ENCODE assay signal across 18 cellular contexts in genomic region chr6:157393667-157394329, GRCh38. TPM values are rescaled to one million over a fixed set of nuclear protein-coding genes. Genes with fewer than 3 reads are reported as not detected.
DNase-seq lines count a peak whose midpoint lies in the region; ATAC-seq and TF ChIP-seq lines count a peak whose summit lies in the region.
"Had no signal": no experiment of that assay in that cellular context is flagged by ENCODE, and none has a peak within 500 bp of the region (broad histone marks: within the 10 kb centered on the region; RNA-seq: fewer than 3 reads in every experiment).

No MANE protein-coding gene starts in this region.

- H3K36me3 ChIP-seq in colonic mucosa = no peaks in the 10 kb centered on the region
- H3K36me3 ChIP-seq in muscle layer of duodenum (ENCODE audit: control insufficient read depth in 1 of 2, insufficient read depth in 2 of 2, low read length in 2 of 2) = no peaks in the 10 kb centered on the region
- H3K36me3 ChIP-seq in adrenal gland (replicated peaks in 1 of 2) = no peaks in the 10 kb centered on the region

- no TSS peak for BruUV-seq in Calu3 (replicated peaks; lab: Mats Ljungman, UMichigan)

- peak; percentile 27 to 41 for DNase-seq in AML-193 (lab: John Stamatoyannopoulos, UW)
- DNase-seq in Calu3 = no peak
- DNase-seq in colonic mucosa = no peak
- no peak for DNase-seq in stimulated activated CD4-positive, alpha-beta T cell treated with anti-CD3 and anti-CD28 coated beads, Interleukin-1b, Interleukin-23, amount 100 ng/mL, for 48 hours
- DNase-seq in adrenal gland = no peak
- no peak for DNase-seq in activated CD4-positive, CD25-positive, alpha-beta regulatory T cell (lab: John Stamatoyannopoulos, UW)
- DNase-seq: ACHN; DND-41; effector memory CD8-positive, alpha-beta T cell; HCEC 1CT; left cardiac atrium; NCI-H2107; NCI-H510A; SK-N-SH had no signal

- H3K4me3 ChIP-seq in colonic mucosa (no peak overlapping the region), muscle layer of duodenum (ENCODE audit: low read depth in 1 of 2, low read length in 2 of 2) (no peak overlapping the region), adrenal gland (no peak overlapping the region)

- H3K27me3 Mint-ChIP-seq in Calu3 (ENCODE audit: unreplicated experiment) = no peaks in the 10 kb centered on the region
- H3K27me3 Mint-ChIP-seq: activated naive CD4-positive, alpha-beta T cell treated with anti-CD3 and anti-CD28 coated beads, Interleukin-2, amount 50 U/mL, for 24 hours; effector memory CD8-positive, alpha-beta T cell had no signal

- no peak overlapping the region for H3K4me3 Mint-ChIP-seq in Calu3 (ENCODE audit: low read depth, unreplicated experiment)
- H3K4me3 Mint-ChIP-seq: activated naive CD4-positive, alpha-beta T cell treated with anti-CD3 and anti-CD28 coated beads, Interleukin-2, amount 50 U/mL, for 24 hours; effector memory CD8-positive, alpha-beta T cell; T-helper 2 cell treated with Interferon-gamma antibody and Interleukin-4, amounts not matched to agents 5 μg/mL and 100 μg/mL, for 36 hours had no signal

- no peak overlapping the region for H3K9ac ChIP-seq in colonic mucosa (ENCODE audit: low read depth in 2 of 2, low read length in 2 of 2)
- H3K9ac ChIP-seq: SK-N-SH had no signal

- H3K4me1 Mint-ChIP-seq in Calu3 (ENCODE audit: low read depth, unreplicated experiment) = peaks cover 16% of the 10 kb centered on the region
- H3K4me1 Mint-ChIP-seq: activated naive CD4-positive, alpha-beta T cell treated with anti-CD3 and anti-CD28 coated beads, Interleukin-2, amount 50 U/mL, for 24 hours had no signal

- no peaks in the 10 kb centered on the region for H3K27me3 ChIP-seq in colonic mucosa
- H3K27me3 ChIP-seq in muscle layer of duodenum (ENCODE audit: low read depth, low read length) = no peaks in the 10 kb centered on the region
- H3K27me3 ChIP-seq in adrenal gland = no peaks in the 10 kb centered on the region

- H3K9me3 Mint-ChIP-seq in Calu3 (ENCODE audit: low read depth, unreplicated experiment) = peaks cover 5% of the 10 kb centered on the region

- CTCF ChIA-PET in Calu3 (lab: Charles Lee) = interaction anchor here (0.5 to 0.6 kb wide), 2 partner anchors 31 to 220 kb away, joined by 4 to 5 read pairs; no protein-coding TSS in a partner anchor

- H3K9me3 ChIP-seq in colonic mucosa = peaks cover 3% of the 10 kb centered on the region
- H3K9me3 ChIP-seq in muscle layer of duodenum (ENCODE audit: control insufficient read depth in 1 of 2, low read length in 2 of 2) = peaks cover 4 to 11% of the 10 kb centered on the region in 2 donors
- H3K9me3 ChIP-seq in adrenal gland (replicated peaks in 1 of 3) = peaks cover 0 to 19% (median 8%) of the 10 kb centered on the region in 3 donors

- no peaks in the 10 kb centered on the region for H3K4me1 ChIP-seq in colonic mucosa
- H3K4me1 ChIP-seq in muscle layer of duodenum (ENCODE audit: control insufficient read depth in 1 of 2, insufficient read depth in 2 of 2, low read length in 2 of 2) = no peaks in the 10 kb centered on the region
- no peaks in the 10 kb centered on the region for H3K4me1 ChIP-seq in adrenal gland (replicated peaks in 1 of 2)

- no peaks in the 10 kb centered on the region for H3K36me3 Mint-ChIP-seq in Calu3 (ENCODE audit: insufficient read depth, unreplicated experiment)

- TF ChIP-seq POLR2A in adrenal gland (IDR thresholded peaks at IDR 0.05) = no peak

- ATAC-seq in GM21576 (IDR thresholded peaks at IDR 0.05; ENCODE audit: unreplicated experiment) = no peak
- ATAC-seq: effector memory CD8-positive, alpha-beta T cell had no signal

- WGBS in adrenal gland, 4 donors = 68 to 82% (median 74%) methylated on average over 6 of the region's 6 CpGs

- H3K27ac Mint-ChIP-seq in Calu3 (ENCODE audit: unreplicated experiment) = peak overlapping the region; percentile 32
- H3K27ac Mint-ChIP-seq: activated naive CD4-positive, alpha-beta T cell treated with anti-CD3 and anti-CD28 coated beads, Interleukin-2, amount 50 U/mL, for 24 hours; effector memory CD8-positive, alpha-beta T cell; T-helper 2 cell treated with Interferon-gamma antibody and Interleukin-4, amounts not matched to agents 5 μg/mL and 100 μg/mL, for 36 hours had no signal

- intact Hi-C loops in Calu3 (cut with micrococcal nuclease; ENCODE audit: unreplicated experiment) (no loop called here), colonic mucosa (cut with DNase I) (no loop called here), adrenal gland (cut with DNase I) (no loop called here)

- H3K27ac ChIP-seq in colonic mucosa (peak overlapping the region; percentile 23), muscle layer of duodenum (ENCODE audit: low read length) (peak overlapping the region; percentile 36), adrenal gland (no peak overlapping the region)

- no peak for TF ChIP-seq CTCF in Calu3 (IDR thresholded peaks at IDR 0.05; ENCODE audit: unreplicated experiment)
- no peak for TF ChIP-seq CTCF in colonic mucosa (IDR thresholded peaks at IDR 0.05)
- no peak for TF ChIP-seq CTCF in adrenal gland (IDR thresholded peaks at IDR 0.05)

RNA-seq across cellular contexts. Expression of gene ZDHHC14, which starts 12.8 kb away (rescaled TPM):
- total RNA-seq in Calu3 (2022) (17.3 and 18.6 TPM in 2 replicates), colonic mucosa (10 to 100 TPM in 1 of 2 donors, 1 to 10 TPM in 1; 8.4 to 11.4 TPM), adrenal gland (10 to 100 TPM in 3 of 8 donors, 1 to 10 TPM in 5; 7.3 to 14.3 (median 9.7) TPM)
- polyA plus RNA-seq in adrenal gland = 1 to 10 TPM; 7.8 to 9.0 (median 8.2) TPM

Comparison
In these comparisons a context has a peak if more than half of its experiments do, and no peak if none do; other contexts are left out.
1. DNase-seq: peak in AML-193 (2 of 2); none in Calu3 (single experiment), colonic mucosa (single experiment), stimulated activated CD4-positive, alpha-beta T cell treated with anti-CD3 and anti-CD28 coated beads, Interleukin-1b, Interleukin-23, amount 100 ng/mL, for 48 hours (single experiment), adrenal gland (0 of 7) and activated CD4-positive, CD25-positive, alpha-beta regulatory T cell (0 of 4).
2. H3K27ac ChIP-seq: peak in colonic mucosa (single experiment) and muscle layer of duodenum (single experiment); none in adrenal gland (0 of 5).